35 cellular contexts compared by ENCODE assay signal in the genomic region with DNA sequence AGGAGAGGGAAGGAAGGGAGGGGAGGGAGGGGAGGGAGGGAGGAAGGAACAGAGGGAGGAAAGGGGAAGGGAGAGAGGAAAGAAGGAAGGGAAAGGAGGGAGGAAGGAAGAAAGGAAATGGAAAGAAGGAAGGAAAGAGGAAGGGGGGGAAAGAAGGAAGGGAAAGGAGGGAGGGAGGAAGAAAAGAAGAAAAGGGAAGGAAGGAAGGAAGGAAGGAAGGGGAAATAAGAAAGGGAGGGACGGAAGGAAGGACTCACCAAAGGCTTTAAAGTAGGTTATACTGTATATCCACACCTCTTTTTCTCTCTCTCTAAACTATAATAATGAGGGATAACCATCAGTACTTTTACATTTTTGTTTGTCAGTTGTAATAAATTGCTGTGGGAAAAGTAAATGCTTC.
"Had no signal": no experiment of that assay in that cellular context is flagged by ENCODE, and none has a peak within 500 bp of the region (broad histone marks: within the 10 kb centered on the region; RNA-seq: fewer than 3 reads in every experiment).

No MANE protein-coding gene starts in this region.

- H3K27me3 ChIP-seq: MG63 had no signal

- H3K4me3 ChIP-seq: MG63 had no signal

- H3K36me3 ChIP-seq: MG63 had no signal

- DNase-seq: Karpas-422, Kasumi-1, MG63, MM.1S, MV-4-11, NCI-H1048, NCI-H1092, NCI-H1092 treated with DMSO at 0.1 percent for 48 hours, NCI-H1105, NCI-H1105 treated with DMSO at 0.1 percent for 48 hours, NCI-H1417, NCI-H1417 treated with DMSO at 0.1 percent for 48 hours, NCI-H1436, NCI-H1436 treated with DMSO at 0.1 percent for 48 hours, NCI-H146, NCI-H1694, NCI-H1694 treated with DMSO at 0.1 percent for 48 hours, NCI-H187, NCI-H187 treated with DMSO at 0.1 percent for 48 hours, NCI-H1930, NCI-H2029, NCI-H2029 treated with DMSO at 0.1 percent for 48 hours, NCI-H2081, NCI-H2081 treated with DMSO at 0.1 percent for 48 hours, NCI-H2107, NCI-H2171, NCI-H2171 treated with DMSO at 0.1 percent for 48 hours, NCI-H2227 treated with DMSO at 0.1 percent for 48 hours, NCI-H345, NCI-H446, NCI-H446 treated with DMSO at 0.1 percent for 48 hours, NCI-H510A, NCI-H510A treated with DMSO at 0.1 percent for 48 hours, NCI-H524, NCI-H524 treated with DMSO at 0.1 percent for 48 hours had no signal

- H3K9me3 ChIP-seq: MG63 had no signal
